In the genomic region with DNA sequence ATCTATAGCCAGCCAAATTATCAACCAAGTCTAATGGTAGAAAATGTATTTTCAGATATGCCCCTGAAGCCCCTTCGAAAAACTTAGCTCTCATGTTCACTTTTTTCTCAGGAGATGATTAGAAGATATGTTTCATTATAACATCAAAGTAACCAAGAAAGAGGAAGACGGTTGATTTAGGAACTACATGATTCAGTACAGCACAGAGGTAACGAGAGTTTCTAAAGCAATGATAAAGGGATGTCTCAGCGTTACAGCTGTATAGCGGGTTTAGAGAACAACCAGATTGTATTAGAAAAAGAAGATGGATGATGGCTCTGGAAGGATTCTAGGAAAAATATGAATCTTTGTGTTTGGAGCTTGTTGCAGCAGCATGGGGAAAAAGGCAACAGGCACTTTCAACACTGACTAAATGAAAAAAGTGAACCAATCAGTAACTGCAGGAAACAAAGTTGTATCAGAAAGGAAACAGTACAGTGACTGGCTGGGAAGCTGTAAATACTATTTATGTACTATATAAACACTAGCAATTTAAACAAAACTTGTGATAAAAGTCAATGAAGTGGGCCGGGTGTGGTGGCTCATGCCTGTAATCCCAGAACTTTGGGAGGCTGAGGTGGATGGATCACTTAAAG, we compare ENCODE assay signal across 11 cellular contexts. TPM values are rescaled to one million over a fixed set of nuclear protein-coding genes. Genes with fewer than 3 reads are reported as not detected.
A peak's percentile ranks its signal among the peaks of the same experiment; 100 is the strongest.
DNase-seq lines count a peak whose midpoint lies in the region; ATAC-seq, FAIRE-seq and TF ChIP-seq lines count a peak whose summit lies in the region.
"Had no signal": no experiment of that assay in that cellular context is flagged by ENCODE, and none has a peak within 500 bp of the region (broad histone marks: within the 10 kb centered on the region; RNA-seq: fewer than 3 reads in every experiment).

No MANE protein-coding gene starts in this region.

- H3K4me1 ChIP-seq in CD4-positive, CD25-positive, alpha-beta regulatory T cell (ENCODE audit: control insufficient read depth, insufficient read depth, low read length, poor library complexity, severe bottlenecking), result peaks cover 6% of the 10 kb centered on the region
- no peaks in the 10 kb centered on the region for H3K4me1 ChIP-seq in uterus

- DNase-seq in CD4-positive, CD25-positive, alpha-beta regulatory T cell, result peak in 1 of 3 donors; percentile 22
- no peak for DNase-seq in GM19239 (ENCODE audit: insufficient read length, low spot score)
- DNase-seq in WTC11 (ENCODE audit: low spot score), result no peak
- DNase-seq in NCI-H446 treated with DMSO at 0.1 percent for 48 hours (lab: John Stamatoyannopoulos, UW), result no peak
- no peak for DNase-seq in stimulated activated CD4-positive, alpha-beta T cell treated with anti-CD3 and anti-CD28 coated beads, Interleukin-4, amount 100 ng/mL, for 24 hours
- no peak for DNase-seq in uterus
- no peak for DNase-seq in GF-D8 (lab: John Stamatoyannopoulos, UW)
- DNase-seq: DMS79, NCI-H1930, T1000 had no signal

- TF ChIP-seq CTCF in WTC11 (IDR thresholded peaks at IDR 0.05) (no peak), uterus (IDR thresholded peaks at IDR 0.05) (no peak)

- peak; percentile 14 for FAIRE-seq in GM19239 (lab: Jason Lieb, UNC)

- H3K9me3 Mint-ChIP-seq in CD4-positive, CD25-positive, alpha-beta regulatory T cell, result no peaks in the 10 kb centered on the region
- no peaks in the 10 kb centered on the region for H3K9me3 Mint-ChIP-seq in WTC11

- ATAC-seq in CD4-positive, CD25-positive, alpha-beta regulatory T cell (ENCODE audit: low read depth in 2 of 2), result peak; percentile 60 to 66
- ATAC-seq in HG03139 (IDR thresholded peaks at IDR 0.05; ENCODE audit: unreplicated experiment) (peak; percentile 53), WTC11 (no peak)

- intact Hi-C loops in uterus (cut with DNase I; ENCODE audit: low total_unique reads), result no loop called here

- H3K4me3 ChIP-seq in CD4-positive, CD25-positive, alpha-beta regulatory T cell (ENCODE audit: low read depth, low read length), result peak overlapping the region; percentile 54
- no peak overlapping the region for H3K4me3 ChIP-seq in uterus

- H3K27ac Mint-ChIP-seq in CD4-positive, CD25-positive, alpha-beta regulatory T cell, result peak overlapping the region in 2 of 3 donors; percentile 8 to 31
- peak overlapping the region; percentile 18; the same call in 1 of the 2 replicates for H3K27ac Mint-ChIP-seq in WTC11

- TF ChIP-seq POLR2A in uterus (IDR thresholded peaks at IDR 0.05), result no peak

- H3K4me3 Mint-ChIP-seq in CD4-positive, CD25-positive, alpha-beta regulatory T cell, result peak overlapping the region in 3 of 4 donors; percentile 19 to 65 (median 52)
- H3K4me3 Mint-ChIP-seq in WTC11, result no peak overlapping the region

- H3K27ac ChIP-seq in CD4-positive, CD25-positive, alpha-beta regulatory T cell (ENCODE audit: insufficient read depth, low read length, poor library complexity, severe bottlenecking), result no peak overlapping the region
- H3K27ac ChIP-seq in uterus, result no peak overlapping the region

- CTCF ChIA-PET in WTC11 (lab: Charles Lee), result no interaction called here

- peaks cover 29 to 79% (median 52%) of the 10 kb centered on the region in 4 donors for H3K4me1 Mint-ChIP-seq in CD4-positive, CD25-positive, alpha-beta regulatory T cell
- H3K4me1 Mint-ChIP-seq in WTC11, result no peaks in the 10 kb centered on the region

- POLR2A ChIA-PET in WTC11 (lab: Charles Lee), result interaction anchor here (0.5 kb wide), 1 partner anchor 216 kb away, joined by 3 read pairs; no protein-coding TSS in a partner anchor

- no peaks in the 10 kb centered on the region for H3K27me3 Mint-ChIP-seq in CD4-positive, CD25-positive, alpha-beta regulatory T cell
- no peaks in the 10 kb centered on the region for H3K27me3 Mint-ChIP-seq in WTC11 (ENCODE audit: low read depth)

- H3K9me3 ChIP-seq in CD4-positive, CD25-positive, alpha-beta regulatory T cell (ENCODE audit: control insufficient read depth in 2 of 2, low read length in 2 of 2), result no peaks in the 10 kb centered on the region
- H3K9me3 ChIP-seq in uterus, result no peaks in the 10 kb centered on the region

- no peaks in the 10 kb centered on the region for H3K36me3 ChIP-seq in CD4-positive, CD25-positive, alpha-beta regulatory T cell (ENCODE audit: control insufficient read depth, insufficient read depth, low read length)
- H3K36me3 ChIP-seq in uterus, result no peaks in the 10 kb centered on the region

- H3K36me3 Mint-ChIP-seq in CD4-positive, CD25-positive, alpha-beta regulatory T cell, result peaks cover 3% of the 10 kb centered on the region
- H3K36me3 Mint-ChIP-seq in WTC11, result no peaks in the 10 kb centered on the region

- no peaks in the 10 kb centered on the region for H3K27me3 ChIP-seq in CD4-positive, CD25-positive, alpha-beta regulatory T cell (ENCODE audit: control insufficient read depth, insufficient read depth, low read length)
- no peaks in the 10 kb centered on the region for H3K27me3 ChIP-seq in uterus

TF ChIP-seq in WTC11, 78 proteins besides CTCF, POLR2A, EP300 and RAD21:
- TF ChIP-seq ZNF416 (CRISPR knock-in tag; IDR thresholded peaks at IDR 0.05) (no peak), FOXP1 (CRISPR knock-in tag; IDR thresholded peaks at IDR 0.05; ENCODE audit: borderline replicate concordance) (no peak), TP53 (CRISPR knock-in tag; IDR thresholded peaks at IDR 0.05) (no peak), ZNF532 (CRISPR knock-in tag; IDR thresholded peaks at IDR 0.05; ENCODE audit: borderline replicate concordance) (no peak), ETV6 (CRISPR knock-in tag; IDR thresholded peaks at IDR 0.05) (no peak), TEAD4 (CRISPR knock-in tag; IDR thresholded peaks at IDR 0.05) (no peak), TCF7 (CRISPR knock-in tag; IDR thresholded peaks at IDR 0.05; ENCODE audit: low read depth) (no peak), CREM (CRISPR knock-in tag; IDR thresholded peaks at IDR 0.05) (no peak), CBFB (CRISPR knock-in tag; IDR thresholded peaks at IDR 0.05; ENCODE audit: low read depth) (no peak), KAT7 (CRISPR knock-in tag; IDR thresholded peaks at IDR 0.05; ENCODE audit: borderline replicate concordance) (no peak), ZNF396 (CRISPR knock-in tag; IDR thresholded peaks at IDR 0.05; ENCODE audit: borderline replicate concordance) (no peak), ZNF317 (CRISPR knock-in tag; IDR thresholded peaks at IDR 0.05; ENCODE audit: borderline replicate concordance, low read depth) (no peak)
- TF ChIP-seq, protein P1, sequence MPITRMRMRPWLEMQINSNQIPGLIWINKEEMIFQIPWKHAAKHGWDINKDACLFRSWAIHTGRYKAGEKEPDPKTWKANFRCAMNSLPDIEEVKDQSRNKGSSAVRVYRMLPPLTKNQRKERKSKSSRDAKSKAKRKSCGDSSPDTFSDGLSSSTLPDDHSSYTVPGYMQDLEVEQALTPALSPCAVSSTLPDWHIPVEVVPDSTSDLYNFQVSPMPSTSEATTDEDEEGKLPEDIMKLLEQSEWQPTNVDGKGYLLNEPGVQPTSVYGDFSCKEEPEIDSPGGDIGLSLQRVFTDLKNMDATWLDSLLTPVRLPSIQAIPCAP (CRISPR knock-in tag; IDR thresholded peaks at IDR 0.05), result no peak

RNA-seq across cellular contexts. Expression of gene MBTD1, which starts 21.5 kb away (rescaled TPM):
- total RNA-seq in CD4-positive, CD25-positive, alpha-beta regulatory T cell, result 27.4 TPM
- 1 to 10 TPM; 4.3 to 8.2 (median 5.8) TPM for polyA plus RNA-seq in CD4-positive, CD25-positive, alpha-beta regulatory T cell
- 40.6 to 42.9 TPM (median 42.4 TPM) in 3 replicates for total RNA-seq in WTC11 (2021)
- 10 to 100 TPM; 13.6 to 60.9 (median 30.5) TPM for total RNA-seq in uterus

RNA-seq across cellular contexts. Expression of gene UTP18, which starts 22.0 kb away (rescaled TPM):
- 55.8 TPM for total RNA-seq in CD4-positive, CD25-positive, alpha-beta regulatory T cell
- 10 to 100 TPM; 50.2 to 56.7 (median 54.2) TPM for polyA plus RNA-seq in CD4-positive, CD25-positive, alpha-beta regulatory T cell
- 67.4 to 74.4 TPM (median 68.8 TPM) in 3 replicates for total RNA-seq in WTC11 (2021)
- 10 to 100 TPM; 12.8 to 44.9 (median 25.7) TPM for total RNA-seq in uterus
